ENCODE assay signal across 10 cellular contexts in the genomic region with DNA sequence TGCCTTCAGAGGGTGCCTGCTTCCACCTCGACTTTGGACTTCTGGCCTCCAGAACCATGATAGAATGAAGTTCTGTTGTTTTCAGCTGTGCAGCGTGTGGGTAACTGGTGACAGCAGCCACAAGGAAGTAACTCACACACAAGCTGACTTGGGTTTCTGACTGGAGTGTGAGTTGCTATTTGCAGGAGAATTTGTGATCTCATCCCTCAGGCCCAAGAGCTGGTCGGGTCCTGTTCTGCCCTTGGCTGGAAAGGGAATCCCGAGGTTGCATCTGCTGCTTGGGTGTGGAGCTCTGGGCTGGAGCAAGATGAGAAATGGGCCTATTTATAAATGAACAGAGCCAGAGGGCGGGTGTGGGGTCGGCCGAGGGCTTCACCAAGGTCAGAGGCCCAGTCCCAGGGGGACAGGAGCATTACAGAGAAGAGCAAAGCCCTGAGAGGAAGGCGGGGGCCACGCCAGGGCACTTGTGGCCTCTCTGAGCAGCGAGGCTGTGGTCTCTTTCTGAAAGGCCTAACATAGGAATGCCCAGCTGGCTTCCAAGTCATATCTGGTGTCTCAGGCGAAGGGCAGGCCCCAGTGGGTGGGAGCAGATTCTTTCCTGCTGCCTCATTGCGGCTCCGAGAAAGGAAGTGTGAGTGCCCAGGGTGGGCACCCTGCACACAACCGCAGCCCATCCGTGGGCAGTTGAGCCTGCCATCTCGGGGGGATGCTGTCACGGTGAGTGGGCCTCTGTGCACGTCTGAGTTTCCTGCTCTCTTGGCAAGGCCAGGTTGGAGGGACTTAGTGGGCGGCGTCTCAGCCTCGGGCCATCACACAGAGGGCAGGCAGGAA. TPM values are rescaled to one million over a fixed set of nuclear protein-coding genes. Genes with fewer than 3 reads are reported as not detected.
DNase-seq lines count a peak whose midpoint lies in the region; ATAC-seq and TF ChIP-seq lines count a peak whose summit lies in the region.
"Had no signal": no experiment of that assay in that cellular context is flagged by ENCODE, and none has a peak within 500 bp of the region (broad histone marks: within the 10 kb centered on the region; RNA-seq: fewer than 3 reads in every experiment).

No MANE protein-coding gene starts in this region.

- no peak for TF ChIP-seq POLR2A in stomach (IDR thresholded peaks at IDR 0.05)

- H3K4me1 Mint-ChIP-seq in stimulated activated naive CD8-positive, alpha-beta T cell treated with anti-CD3 and anti-CD28 coated beads, Interleukin-15, Interleukin-2, amounts not matched to agents 100 ng/mL and 50 ng/mL, for 24 hours (ENCODE audit: low read depth): peaks cover 20% of the 10 kb centered on the region

- no peak for TF ChIP-seq EP300 in stomach (IDR thresholded peaks at IDR 0.05)

- peak overlapping the region; percentile 49 to 50 for H3K27ac ChIP-seq in ascending aorta
- H3K27ac ChIP-seq in stomach: no peak overlapping the region

- H3K4me1 ChIP-seq in ascending aorta (no peaks in the 10 kb centered on the region), stomach (no peaks in the 10 kb centered on the region)

- no peak for ATAC-seq in HG03354 (IDR thresholded peaks at IDR 0.05; ENCODE audit: poor library complexity, severe bottlenecking, unreplicated experiment)

- no peaks in the 10 kb centered on the region for H3K27me3 Mint-ChIP-seq in stimulated activated naive CD8-positive, alpha-beta T cell treated with anti-CD3 and anti-CD28 coated beads, Interleukin-15, Interleukin-2, amounts not matched to agents 100 ng/mL and 50 ng/mL, for 24 hours

- 44 to 67% (median 62%) methylated on average over 17 to 21 of the region's 21 CpGs for WGBS in stomach, 5 donors

- no peaks in the 10 kb centered on the region for H3K36me3 Mint-ChIP-seq in stimulated activated naive CD8-positive, alpha-beta T cell treated with anti-CD3 and anti-CD28 coated beads, Interleukin-15, Interleukin-2, amounts not matched to agents 100 ng/mL and 50 ng/mL, for 24 hours (ENCODE audit: low read depth)

- H3K4me3 ChIP-seq in ascending aorta (no peak overlapping the region), stomach (no peak overlapping the region)

- H3K9me3 ChIP-seq in ascending aorta (peaks cover 0 to 4% of the 10 kb centered on the region in 2 donors), stomach (peaks cover 0 to 4% (median 0%) of the 10 kb centered on the region in 4 donors)

- no peak for TF ChIP-seq CTCF in ascending aorta (IDR thresholded peaks at IDR 0.05)
- TF ChIP-seq CTCF in stomach (IDR thresholded peaks at IDR 0.05): no peak

- no peaks in the 10 kb centered on the region for H3K36me3 ChIP-seq in ascending aorta
- no peaks in the 10 kb centered on the region for H3K36me3 ChIP-seq in stomach

- no peak overlapping the region for H3K4me3 Mint-ChIP-seq in stimulated activated naive CD8-positive, alpha-beta T cell treated with anti-CD3 and anti-CD28 coated beads, Interleukin-15, Interleukin-2, amounts not matched to agents 100 ng/mL and 50 ng/mL, for 24 hours
- H3K4me3 Mint-ChIP-seq: T-helper 1 cell treated with Interleukin-12 subunit alpha and Interleukin-12 subunit beta and Interleukin-4 antibody, amounts not matched to agents 30 μg/mL and 1 μg/mL, for 36 hours had no signal

- intact Hi-C loops in ascending aorta (cut with DNase I): no loop called here
- intact Hi-C loops in stomach (cut with DNase I; ENCODE audit: low total_unique reads): no loop called here

- peak overlapping the region; percentile 84 for H3K27ac Mint-ChIP-seq in stimulated activated naive CD8-positive, alpha-beta T cell treated with anti-CD3 and anti-CD28 coated beads, Interleukin-15, Interleukin-2, amounts not matched to agents 100 ng/mL and 50 ng/mL, for 24 hours
- H3K27ac Mint-ChIP-seq: T-helper 1 cell treated with Interleukin-12 subunit alpha and Interleukin-12 subunit beta and Interleukin-4 antibody, amounts not matched to agents 30 μg/mL and 1 μg/mL, for 36 hours had no signal

- H3K9me3 Mint-ChIP-seq in stimulated activated naive CD8-positive, alpha-beta T cell treated with anti-CD3 and anti-CD28 coated beads, Interleukin-15, Interleukin-2, amounts not matched to agents 100 ng/mL and 50 ng/mL, for 24 hours: peaks cover 5% of the 10 kb centered on the region

- peak; percentile 90 for DNase-seq in HT1080 (ENCODE audit: low read depth)
- DNase-seq in ascending aorta (ENCODE audit: low spot score in 2 of 2): no peak
- peak; percentile 13 for DNase-seq in left kidney (ENCODE audit: low read depth, low spot score)
- DNase-seq in epidermal melanocyte (ENCODE audit: insufficient read length, low spot score): no peak
- DNase-seq in stomach: no peak
- DNase-seq: Kasumi-1 had no signal

- H3K27me3 ChIP-seq in ascending aorta (no peaks in the 10 kb centered on the region), stomach (no peaks in the 10 kb centered on the region)

RNA-seq across cellular contexts. Expression of a gene that starts 26.5 kb away (rescaled TPM):
- not detected in 2 replicates for total RNA-seq in HT1080 (2014; rRNA removed; shearing (Covaris generic))
- polyA plus RNA-seq in HT1080 (2015; cell fraction: cytosol; rRNA removed): not detected in 2 replicates
- polyA plus RNA-seq in HT1080 (2015; cell fraction: nucleus; rRNA removed): not detected in 2 replicates
- total RNA-seq in ascending aorta (not detected), stomach (under 1 TPM in 1 of 5 donors, not detected in 4; 0.18 TPM)
- not detected for polyA plus RNA-seq in stomach
- total RNA-seq: glomerular endothelial cell had no signal

Comparison
In these comparisons a context has a peak if more than half of its experiments do, and no peak if none do; other contexts are left out.
1. DNase-seq: peak in HT1080 (single experiment) and left kidney (single experiment); none in ascending aorta (0 of 2), epidermal melanocyte (single experiment) and stomach (single experiment).
2. H3K27ac ChIP-seq: peak in ascending aorta (2 of 2); none in stomach (0 of 5).